11 cellular contexts compared by ENCODE assay signal in the genomic region with DNA sequence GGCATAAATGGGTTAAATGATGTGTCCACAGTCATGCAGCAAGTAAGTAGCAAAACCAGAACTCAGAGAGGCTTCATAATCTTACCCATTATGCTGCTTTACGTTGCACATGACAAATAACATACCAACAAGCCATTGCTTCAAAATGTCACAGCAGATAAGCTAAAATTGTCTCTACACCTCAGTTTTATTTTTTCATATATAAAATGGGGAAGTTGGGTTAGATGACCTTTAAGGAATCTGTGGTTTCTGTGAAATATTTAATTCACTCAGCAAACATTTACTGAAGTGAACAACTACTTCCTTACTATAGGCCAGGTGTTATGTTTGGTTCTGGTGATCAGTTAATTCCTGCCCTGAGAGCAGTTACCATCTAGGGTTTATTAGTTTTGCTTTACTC. TPM values are rescaled to one million over a fixed set of nuclear protein-coding genes. Genes with fewer than 3 reads are reported as not detected.
DNase-seq lines count a peak whose midpoint lies in the region; ATAC-seq and TF ChIP-seq lines count a peak whose summit lies in the region.
"Had no signal": no experiment of that assay in that cellular context is flagged by ENCODE, and none has a peak within 500 bp of the region (broad histone marks: within the 10 kb centered on the region; RNA-seq: fewer than 3 reads in every experiment).

No MANE protein-coding gene starts in this region.

- H3K27me3 ChIP-seq in heart right ventricle: no peaks in the 10 kb centered on the region
- H3K27me3 ChIP-seq in mucosa of rectum (ENCODE audit: control insufficient read depth in 2 of 2, insufficient read depth in 2 of 2, low read length in 2 of 2): no peaks in the 10 kb centered on the region
- H3K27me3 ChIP-seq in vagina: no peaks in the 10 kb centered on the region

- peak overlapping the region in 1 of 10 donors; percentile 11 for H3K4me3 ChIP-seq in heart right ventricle
- H3K4me3 ChIP-seq in mucosa of rectum (ENCODE audit: low read length in 2 of 2): peak overlapping the region in 1 of 2 donors; percentile 39
- no peak overlapping the region for H3K4me3 ChIP-seq in vagina

- no peaks in the 10 kb centered on the region for H3K27me3 Mint-ChIP-seq in activated T-helper 2 cell treated with anti-CD3 and anti-CD28 coated beads, Interferon-gamma antibody, Interleukin-2, Interleukin-4, amounts not matched to agents 10 μg/mL and 5 μg/mL and 100 μg/mL, durations not matched to agents 14 hours and 24 hours and 36 hours (ENCODE audit: low read depth)

- peak overlapping the region; percentile 96 for H3K27ac Mint-ChIP-seq in activated T-helper 2 cell treated with anti-CD3 and anti-CD28 coated beads, Interferon-gamma antibody, Interleukin-2, Interleukin-4, amounts not matched to agents 10 μg/mL and 5 μg/mL and 100 μg/mL, durations not matched to agents 14 hours and 24 hours and 36 hours

- no peak for ATAC-seq in heart right ventricle
- ATAC-seq in Right ventricle myocardium inferior: no peak
- ATAC-seq in HG03097 (IDR thresholded peaks at IDR 0.05; ENCODE audit: low FRiP score, unreplicated experiment): no peak

- no peak for TF ChIP-seq POLR2A in vagina (IDR thresholded peaks at IDR 0.05)

- H3K27ac ChIP-seq in heart right ventricle: peak overlapping the region; percentile 10 to 99 (median 96)
- peak overlapping the region; percentile 18 to 35 for H3K27ac ChIP-seq in mucosa of rectum (ENCODE audit: low read depth in 2 of 2, low read length in 2 of 2)
- peak overlapping the region; percentile 49 for H3K27ac ChIP-seq in vagina

- DNase-seq in heart right ventricle (no peak), Right ventricle myocardium inferior (ENCODE audit: missing footprints) (no peak), vagina (ENCODE audit: extremely low spot score in 2 of 2) (no peak), NCI-H2196 treated with DMSO at 0.1 percent for 48 hours (lab: John Stamatoyannopoulos, UW; ENCODE audit: unreplicated experiment) (no peak), GOT3 (lab: John Stamatoyannopoulos, UW) (no peak)
- no peak for DNase-seq in activated T-helper 2 cell treated with anti-CD3 and anti-CD28 coated beads, Interferon-gamma antibody, Interleukin-2, Interleukin-4, amounts not matched to agents 10 μg/mL and 5 μg/mL and 100 μg/mL, durations not matched to agents 14 hours and 24 hours and 36 hours (ENCODE audit: low spot score)
- DNase-seq: activated CD4-positive, CD25-positive, alpha-beta regulatory T cell; DMS53; retina had no signal

- H3K36me3 Mint-ChIP-seq in activated T-helper 2 cell treated with anti-CD3 and anti-CD28 coated beads, Interferon-gamma antibody, Interleukin-2, Interleukin-4, amounts not matched to agents 10 μg/mL and 5 μg/mL and 100 μg/mL, durations not matched to agents 14 hours and 24 hours and 36 hours (ENCODE audit: low read depth): peaks cover 31% of the 10 kb centered on the region

- WGBS in heart right ventricle, 2 donors: 23 to 34% methylated on average over 1 of the region's 1 CpG

- H3K9ac ChIP-seq in mucosa of rectum (ENCODE audit: low read depth in 1 of 2, low read length in 2 of 2): peak overlapping the region in 1 of 2 donors; percentile 29

- peaks cover 10 to 63% (median 52%) of the 10 kb centered on the region in 9 donors for H3K4me1 ChIP-seq in heart right ventricle
- H3K4me1 ChIP-seq in mucosa of rectum (ENCODE audit: control insufficient read depth in 2 of 2, insufficient read depth in 2 of 2, low read length in 2 of 2): peaks cover 3 to 16% of the 10 kb centered on the region in 2 donors
- H3K4me1 ChIP-seq in vagina: peaks cover 43% of the 10 kb centered on the region

- TF ChIP-seq CTCF in heart right ventricle (IDR thresholded peaks at IDR 0.05): no peak
- no peak for TF ChIP-seq CTCF in vagina (IDR thresholded peaks at IDR 0.05)

- no peaks in the 10 kb centered on the region for H3K9me3 ChIP-seq in heart right ventricle
- no peaks in the 10 kb centered on the region for H3K9me3 ChIP-seq in mucosa of rectum (ENCODE audit: control insufficient read depth in 2 of 2, low read length in 2 of 2)
- H3K9me3 ChIP-seq in vagina: no peaks in the 10 kb centered on the region

- H3K4me3 Mint-ChIP-seq in activated T-helper 2 cell treated with anti-CD3 and anti-CD28 coated beads, Interferon-gamma antibody, Interleukin-2, Interleukin-4, amounts not matched to agents 10 μg/mL and 5 μg/mL and 100 μg/mL, durations not matched to agents 14 hours and 24 hours and 36 hours (ENCODE audit: low read depth): peak overlapping the region; percentile 55

- no peaks in the 10 kb centered on the region for H3K9me3 Mint-ChIP-seq in activated T-helper 2 cell treated with anti-CD3 and anti-CD28 coated beads, Interferon-gamma antibody, Interleukin-2, Interleukin-4, amounts not matched to agents 10 μg/mL and 5 μg/mL and 100 μg/mL, durations not matched to agents 14 hours and 24 hours and 36 hours

- H3K36me3 ChIP-seq in heart right ventricle (peaks cover 0 to 21% (median 0%) of the 10 kb centered on the region in 9 donors), mucosa of rectum (ENCODE audit: control insufficient read depth in 2 of 2, insufficient read depth in 2 of 2, low read length in 2 of 2) (peaks cover 0 to 4% of the 10 kb centered on the region in 2 donors), vagina (peaks cover 0 to 12% of the 10 kb centered on the region in 2 donors)

- intact Hi-C loops in heart right ventricle (cut with DNase I): loop anchor here in 7 of 10 donors (5.0 to 10.0 kb wide), 12 partner anchors 46 to 264 kb away; partner anchors contain the start of genes CHST3 (in 1 of the 7) and DDIT4 (in 1 of the 7)
- intact Hi-C loops in Right ventricle myocardium inferior (cut with DNase I): loop anchor here (5.0 kb wide), 2 partner anchors 46 to 86 kb away; no protein-coding TSS in a partner anchor
- intact Hi-C loops in activated T-helper 2 cell treated with anti-CD3 and anti-CD28 coated beads, Interferon-gamma antibody, Interleukin-2, Interleukin-4, amounts not matched to agents 10 μg/mL and 5 μg/mL and 100 μg/mL, durations not matched to agents 14 hours and 24 hours and 36 hours (cut with micrococcal nuclease): loop anchor here (1.0 to 10.0 kb wide), 8 partner anchors 30 to 254 kb away; partner anchors contain the start of genes CHST3 and SPOCK2
- intact Hi-C loops in vagina (cut with DNase I): loop anchor here (5.0 to 10.0 kb wide), 3 partner anchors 34 to 164 kb away; no protein-coding TSS in a partner anchor

- H3K4me1 Mint-ChIP-seq in activated T-helper 2 cell treated with anti-CD3 and anti-CD28 coated beads, Interferon-gamma antibody, Interleukin-2, Interleukin-4, amounts not matched to agents 10 μg/mL and 5 μg/mL and 100 μg/mL, durations not matched to agents 14 hours and 24 hours and 36 hours (ENCODE audit: low read depth): peaks cover 31% of the 10 kb centered on the region

RNA-seq across cellular contexts. Expression of gene ASCC1, which starts 2.3 kb away (rescaled TPM):
- 10 to 100 TPM; 25.2 to 40.5 (median 33.0) TPM for total RNA-seq in heart right ventricle
- 10 to 100 TPM in 1 of 2 donors, 1 to 10 TPM in 1; 8.4 to 35.8 TPM for polyA plus RNA-seq in heart right ventricle
- 35.4 TPM for total RNA-seq in Right ventricle myocardium inferior
- 46.2 and 49.6 TPM in 2 replicates for total RNA-seq in activated T-helper 2 cell treated with anti-CD3 and anti-CD28 coated beads, Interferon-gamma antibody, Interleukin-2, Interleukin-4, amounts not matched to agents 10 μg/mL and 5 μg/mL and 100 μg/mL, durations not matched to agents 14 hours and 24 hours and 36 hours
- total RNA-seq in vagina: 38.5 TPM

RNA-seq across cellular contexts. Expression of gene ANAPC16, which starts 2.5 kb away (rescaled TPM):
- total RNA-seq in heart right ventricle (100 to 1,000 TPM; 181 to 246 (median 221) TPM), Right ventricle myocardium inferior (239 TPM), vagina (76.6 TPM)
- polyA plus RNA-seq in heart right ventricle: 100 to 1,000 TPM; 129 to 149 TPM
- total RNA-seq in activated T-helper 2 cell treated with anti-CD3 and anti-CD28 coated beads, Interferon-gamma antibody, Interleukin-2, Interleukin-4, amounts not matched to agents 10 μg/mL and 5 μg/mL and 100 μg/mL, durations not matched to agents 14 hours and 24 hours and 36 hours: 94.1 and 95.9 TPM in 2 replicates

RNA-seq across cellular contexts. Expression of gene DDIT4, which starts 55.4 kb away (rescaled TPM):
- total RNA-seq in heart right ventricle (100 to 1,000 TPM in 1 of 10 donors, 10 to 100 TPM in 9; 13.6 to 102 (median 30.2) TPM), Right ventricle myocardium inferior (71.4 TPM), vagina (1,063 TPM)
- polyA plus RNA-seq in heart right ventricle: 100 to 1,000 TPM in 1 of 2 donors, 10 to 100 TPM in 1; 64.7 to 135 TPM
- total RNA-seq in activated T-helper 2 cell treated with anti-CD3 and anti-CD28 coated beads, Interferon-gamma antibody, Interleukin-2, Interleukin-4, amounts not matched to agents 10 μg/mL and 5 μg/mL and 100 μg/mL, durations not matched to agents 14 hours and 24 hours and 36 hours: 543 and 569 TPM in 2 replicates

Comparison
In these comparisons a context has a peak if more than half of its experiments do, and no peak if none do; other contexts are left out.
1. H3K27ac ChIP-seq: peak in every context shown above with its lines; median percentile 96 in heart right ventricle; 49 in vagina; 26 in mucosa of rectum.